ENCODE assay signal across 1 cellular context in genomic region chr14:80310950-80311349, GRCh38.
TF ChIP-seq lines count a peak whose summit lies in the region.

No MANE protein-coding gene starts in this region.

TF ChIP-seq in IMR-90, 13 proteins besides CTCF, POLR2A, EP300 and RAD21 (continued from another document):
- TF ChIP-seq USF2 (IDR thresholded peaks at IDR 0.05; ENCODE audit: low read depth, low read length): no peak
- TF ChIP-seq FOS (IDR thresholded peaks at IDR 0.05; ENCODE audit: low read depth, low read length): no peak
- TF ChIP-seq MAFK (IDR thresholded peaks at IDR 0.05; ENCODE audit: low read depth, low read length): no peak
- TF ChIP-seq RCOR1 (IDR thresholded peaks at IDR 0.05; ENCODE audit: insufficient replicate concordance, low read length): no peak
- no peak for TF ChIP-seq CHD1 (IDR thresholded peaks at IDR 0.05; ENCODE audit: low read depth, low read length)
- no peak for TF ChIP-seq RFX5 (IDR thresholded peaks at IDR 0.05; ENCODE audit: low read depth, low read length)
- no peak for TF ChIP-seq MAZ (IDR thresholded peaks at IDR 0.05; ENCODE audit: borderline replicate concordance, low read depth, low read length)
- TF ChIP-seq BHLHE40 (IDR thresholded peaks at IDR 0.05; ENCODE audit: low read depth, low read length): no peak
- TF ChIP-seq NFE2L2 (IDR thresholded peaks at IDR 0.05; ENCODE audit: low read depth, low read length): no peak
